8 cellular contexts compared by ENCODE assay signal in the genomic region with DNA sequence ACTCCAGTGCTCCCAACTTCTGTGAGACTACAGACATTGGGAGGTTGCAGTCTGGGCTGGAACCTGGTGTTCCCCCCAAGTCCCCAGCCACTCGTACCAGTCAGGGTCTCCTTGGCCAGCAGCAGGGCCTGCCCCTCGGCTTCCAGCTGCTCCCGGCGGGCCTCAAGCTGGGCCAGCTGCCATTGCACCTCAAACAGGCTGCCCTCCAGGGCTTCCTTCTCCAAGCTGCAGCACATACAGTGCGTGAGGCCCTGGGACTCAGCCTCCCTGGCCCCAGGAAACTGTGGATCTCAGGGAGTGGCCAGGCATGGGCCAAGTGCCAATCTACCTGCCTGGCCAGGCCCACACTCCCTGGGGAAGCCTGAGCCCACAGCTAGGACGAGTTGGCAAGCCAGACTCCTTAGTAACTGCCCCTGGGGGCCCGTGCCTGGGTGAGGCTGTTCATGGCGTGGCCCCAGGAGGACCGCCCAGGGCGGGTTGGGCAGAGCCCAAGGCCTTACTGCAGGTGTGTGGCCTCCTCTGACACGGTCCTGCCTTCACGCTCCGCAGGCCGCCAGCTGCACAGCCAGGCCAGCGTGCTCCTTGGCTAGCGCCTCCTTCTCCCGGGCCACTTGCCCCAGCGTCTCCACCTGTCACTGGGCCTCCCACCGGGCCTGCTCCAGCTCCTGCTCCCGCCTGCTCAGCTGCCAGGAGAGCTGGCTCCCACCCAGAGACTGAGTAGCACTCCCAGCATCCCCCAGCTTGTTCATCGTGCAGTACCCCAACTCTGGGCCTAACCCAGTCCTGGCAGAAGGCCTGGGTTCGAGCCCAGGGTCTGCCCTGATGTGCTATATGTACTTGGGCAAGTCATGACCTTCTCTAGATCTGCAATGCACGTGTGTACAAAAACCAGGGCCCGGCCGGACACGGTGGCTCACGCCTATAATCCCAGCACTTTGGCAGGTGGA. TPM values are rescaled to one million over a fixed set of nuclear protein-coding genes. Genes with fewer than 3 reads are reported as not detected.
DNase-seq lines count a peak whose midpoint lies in the region; ATAC-seq and TF ChIP-seq lines count a peak whose summit lies in the region.
"Not testable (repeated sequence)": the region's sequence is repeated elsewhere in the genome, so short reads cannot be mapped to it uniquely, and the experiment has no call there.

No MANE protein-coding gene starts in this region.

- not testable (repeated sequence) for H3K27ac Mint-ChIP-seq in activated CD8-positive, alpha-beta T cell treated with anti-CD3 and anti-CD28 coated beads for 36 hours; chondrocyte (ENCODE audit: unreplicated experiment)

- H3K4me3 ChIP-seq in tibial artery: not testable (repeated sequence)

- intact Hi-C loops in activated CD8-positive, alpha-beta T cell treated with anti-CD3 and anti-CD28 coated beads for 36 hours (cut with micrococcal nuclease); tibial artery (cut with DNase I; ENCODE audit: low total_unique reads): not testable (repeated sequence)

- H3K4me1 Mint-ChIP-seq in activated CD8-positive, alpha-beta T cell treated with anti-CD3 and anti-CD28 coated beads for 36 hours (ENCODE audit: low read depth); chondrocyte (ENCODE audit: low read depth): not testable (repeated sequence)

- not testable (repeated sequence) for H3K27me3 Mint-ChIP-seq in activated CD8-positive, alpha-beta T cell treated with anti-CD3 and anti-CD28 coated beads for 36 hours; chondrocyte (ENCODE audit: low read depth)

- not testable (repeated sequence) for H3K9me3 ChIP-seq in tibial artery

- H3K4me1 ChIP-seq in tibial artery: not testable (repeated sequence)

- H3K27ac ChIP-seq in tibial artery: not testable (repeated sequence)

- not testable (repeated sequence) for H3K9me3 Mint-ChIP-seq in activated CD8-positive, alpha-beta T cell treated with anti-CD3 and anti-CD28 coated beads for 36 hours; chondrocyte (ENCODE audit: low read depth)

- H3K27me3 ChIP-seq in tibial artery: not testable (repeated sequence)

- peaks cover 12% of the 10 kb centered on the region for H3K36me3 Mint-ChIP-seq in activated CD8-positive, alpha-beta T cell treated with anti-CD3 and anti-CD28 coated beads for 36 hours (ENCODE audit: low read depth)
- H3K36me3 Mint-ChIP-seq in chondrocyte (ENCODE audit: low read depth): peaks cover 22% of the 10 kb centered on the region

- not testable (repeated sequence) for ATAC-seq in activated CD8-positive, alpha-beta T cell treated with anti-CD3 and anti-CD28 coated beads for 36 hours; omental fat pad (ENCODE audit: low FRiP score)

- POLR2A ChIA-PET in activated CD8-positive, alpha-beta T cell treated with anti-CD3 and anti-CD28 coated beads for 36 hours (lab: Charles Lee): not testable (repeated sequence)

- peak; percentile 96 for DNase-seq in DMS 273 (lab: John Stamatoyannopoulos, UW; ENCODE audit: unreplicated experiment)
- DNase-seq in NCI-H1092 (lab: John Stamatoyannopoulos, UW): peak; percentile 99
- peak; percentile 90 for DNase-seq in NCI-H345 (lab: John Stamatoyannopoulos, UW)
- DNase-seq in activated CD8-positive, alpha-beta T cell treated with anti-CD3 and anti-CD28 coated beads for 36 hours: peak; percentile 2
- peak; percentile 100 for DNase-seq in chondrocyte (ENCODE audit: low spot score)
- peak; percentile 89 for DNase-seq in iPS-NIHi11 (ENCODE audit: low spot score)
- DNase-seq in omental fat pad (ENCODE audit: low spot score): peak; percentile 34
- DNase-seq in tibial artery: peak; percentile 21 to 79

- not testable (repeated sequence) for H3K4me3 Mint-ChIP-seq in activated CD8-positive, alpha-beta T cell treated with anti-CD3 and anti-CD28 coated beads for 36 hours; chondrocyte (ENCODE audit: unreplicated experiment)

- CTCF ChIA-PET in activated CD8-positive, alpha-beta T cell treated with anti-CD3 and anti-CD28 coated beads for 36 hours (lab: Charles Lee): interaction anchor here (0.6 to 1.5 kb wide), 9 partner anchors 8 to 107 kb away, joined by 3 to 7 read pairs (median 4); a partner anchor contains a TSS

- TF ChIP-seq CTCF in activated CD8-positive, alpha-beta T cell treated with anti-CD3 and anti-CD28 coated beads for 36 hours (IDR thresholded peaks at IDR 0.05); chondrocyte (IDR thresholded peaks at IDR 0.05); omental fat pad (IDR thresholded peaks at IDR 0.05); tibial artery (IDR thresholded peaks at IDR 0.05): not testable (repeated sequence)

- peaks cover 37 to 88% (median 77%) of the 10 kb centered on the region in 3 donors for H3K36me3 ChIP-seq in tibial artery

RNA-seq across cellular contexts. Expression of a gene that starts 10.7 kb away (rescaled TPM):
- 1 to 10 TPM; 2.8 to 3.1 TPM for total RNA-seq in activated CD8-positive, alpha-beta T cell treated with anti-CD3 and anti-CD28 coated beads for 36 hours
- total RNA-seq in chondrocyte (52.1 to 67.7 TPM (median 58.9 TPM) in 3 replicates), omental fat pad (10 to 100 TPM; 22.9 to 63.6 (median 41.6) TPM)

RNA-seq across cellular contexts. Expression of a gene that starts 42.7 kb away (rescaled TPM):
- total RNA-seq in activated CD8-positive, alpha-beta T cell treated with anti-CD3 and anti-CD28 coated beads for 36 hours: 1,000 to 10,000 TPM in 1 of 2 experiments, 100 to 1,000 TPM in 1; 820 to 1,043 TPM
- total RNA-seq in chondrocyte (1,438 to 1,620 TPM (median 1,579 TPM) in 3 replicates), omental fat pad (under 1 TPM; under 0.01 TPM)

Comparison
In these comparisons a context has a peak if more than half of its experiments do, and no peak if none do; other contexts are left out.
1. DNase-seq: peak in every context shown above with its lines; median percentile 100 in chondrocyte; 99 in NCI-H1092; 96 in DMS 273; 90 in NCI-H345; 89 in iPS-NIHi11; 50 in tibial artery; 34 in omental fat pad; 2 in activated CD8-positive, alpha-beta T cell treated with anti-CD3 and anti-CD28 coated beads for 36 hours.
2. RNA of a gene that starts 10.7 kb away (total RNA-seq): 52.1 to 67.7 TPM in chondrocyte and 22.9 to 63.6 TPM in omental fat pad; 2.8 to 3.1 TPM in activated CD8-positive, alpha-beta T cell treated with anti-CD3 and anti-CD28 coated beads for 36 hours; every median in the first group is over 4 times any median in the second.
3. RNA of a gene that starts 42.7 kb away (total RNA-seq): 1,438 to 1,620 TPM in chondrocyte and 820 to 1,043 TPM in activated CD8-positive, alpha-beta T cell treated with anti-CD3 and anti-CD28 coated beads for 36 hours; under 0.01 TPM in omental fat pad; every median in the first group is over 100 times any median in the second.